In genomic region chr15:78229431-78230406, GRCh38 we compare ENCODE assay signal across 25 cellular contexts. TPM values are rescaled to one million over a fixed set of nuclear protein-coding genes. Genes with fewer than 3 reads are reported as not detected.
"Had no signal": no experiment of that assay in that cellular context is flagged by ENCODE, and none has a peak within 500 bp of the region (broad histone marks: within the 10 kb centered on the region; RNA-seq: fewer than 3 reads in every experiment).

No MANE protein-coding gene starts in this region.

- DNase-seq: activated CD4-positive, alpha-beta T cell treated with anti-CD3 and anti-CD28 coated beads for 36 hours; activated CD4-positive, alpha-beta T cell treated with anti-CD3 and anti-CD28 coated beads, Interleukin-2, amount 50 U/mL, for 4 hours; activated effector memory CD4-positive, alpha-beta T cell treated with Interleukin-2 at 50 U/mL for 16 hours; activated naive CD4-positive, alpha-beta T cell treated with anti-CD3 and anti-CD28 coated beads for 36 hours; activated T-cell treated with anti-CD3 and anti-CD28 coated beads, Interleukin-2, amount 50 U/mL, for 48 hours; amygdala; foreskin fibroblast; heart right ventricle; kidney; lower lobe of right lung; naive B cell; retina; stimulated activated CD4-positive, alpha-beta T cell treated with anti-CD3 and anti-CD28 coated beads, Interleukin-1b, Interleukin-23, amount 100 ng/mL, for 48 hours; stomach had no signal

- FAIRE-seq: endometrium, kidney, urothelium cell line had no signal

- H3K4me3 ChIP-seq: cardiac muscle cell, heart right ventricle, lower lobe of right lung, stomach, suprapubic skin, tibial nerve had no signal

- H3K4me1 ChIP-seq: heart right ventricle, lower lobe of right lung, stomach, suprapubic skin had no signal

- H3K27ac Mint-ChIP-seq: activated CD4-positive, alpha-beta T cell treated with anti-CD3 and anti-CD28 coated beads for 36 hours; activated naive CD4-positive, alpha-beta T cell treated with anti-CD3 and anti-CD28 coated beads for 36 hours; naive B cell; progenitor cell of endocrine pancreas; stimulated activated effector memory CD8-positive, alpha-beta T cell treated with anti-CD3 and anti-CD28 coated beads, Interleukin-12 subunit alpha, Interleukin-12 subunit beta, amount 100 ng/mL, for 72 hours; WTC11 had no signal

- H3K27ac ChIP-seq: cardiac muscle cell, heart right ventricle, lower lobe of right lung, stomach, suprapubic skin, tibial nerve had no signal

- H3K36me3 Mint-ChIP-seq: naive B cell; stimulated activated effector memory CD8-positive, alpha-beta T cell treated with anti-CD3 and anti-CD28 coated beads, Interleukin-12 subunit alpha, Interleukin-12 subunit beta, amount 100 ng/mL, for 72 hours; WTC11 had no signal

- H3K4me1 Mint-ChIP-seq: naive B cell had no signal

- H3K27me3 ChIP-seq: cardiac muscle cell, suprapubic skin, tibial nerve had no signal

- H3K4me3 Mint-ChIP-seq: activated CD4-positive, alpha-beta T cell treated with anti-CD3 and anti-CD28 coated beads for 36 hours; activated naive CD4-positive, alpha-beta T cell treated with anti-CD3 and anti-CD28 coated beads for 36 hours; stimulated activated effector memory CD8-positive, alpha-beta T cell treated with anti-CD3 and anti-CD28 coated beads, Interleukin-12 subunit alpha, Interleukin-12 subunit beta, amount 100 ng/mL, for 72 hours; WTC11 had no signal

- H3K9me3 Mint-ChIP-seq: activated naive CD4-positive, alpha-beta T cell treated with anti-CD3 and anti-CD28 coated beads for 36 hours; stimulated activated effector memory CD8-positive, alpha-beta T cell treated with anti-CD3 and anti-CD28 coated beads, Interleukin-12 subunit alpha, Interleukin-12 subunit beta, amount 100 ng/mL, for 72 hours had no signal

- ATAC-seq: activated CD4-positive, alpha-beta T cell treated with anti-CD3 and anti-CD28 coated beads for 36 hours; stimulated activated effector memory CD8-positive, alpha-beta T cell treated with anti-CD3 and anti-CD28 coated beads, Interleukin-12 subunit alpha, Interleukin-12 subunit beta, amount 100 ng/mL, for 72 hours; WTC11 had no signal

- H3K9me3 ChIP-seq: lower lobe of right lung, stomach, suprapubic skin had no signal

- H3K36me3 ChIP-seq: cardiac muscle cell, heart right ventricle, lower lobe of right lung, stomach, suprapubic skin, tibial nerve had no signal

RNA-seq across cellular contexts. Expression of gene ACSBG1, which starts 4.6 kb away (rescaled TPM):
- total RNA-seq: activated CD8-positive, alpha-beta memory T cell treated with anti-CD3 and anti-CD28 coated beads for 36 hours; activated naive CD4-positive, alpha-beta T cell treated with anti-CD3 and anti-CD28 coated beads for 36 hours; fibroblast of lung; osteocyte; progenitor cell of endocrine pancreas had no signal
- polyA plus RNA-seq: fibroblast of lung had no signal

RNA-seq across cellular contexts. Expression of gene DNAJA4, which starts 34.6 kb away (rescaled TPM):
- total RNA-seq: osteocyte had no signal
